8 cellular contexts compared by ENCODE assay signal in the genomic region with DNA sequence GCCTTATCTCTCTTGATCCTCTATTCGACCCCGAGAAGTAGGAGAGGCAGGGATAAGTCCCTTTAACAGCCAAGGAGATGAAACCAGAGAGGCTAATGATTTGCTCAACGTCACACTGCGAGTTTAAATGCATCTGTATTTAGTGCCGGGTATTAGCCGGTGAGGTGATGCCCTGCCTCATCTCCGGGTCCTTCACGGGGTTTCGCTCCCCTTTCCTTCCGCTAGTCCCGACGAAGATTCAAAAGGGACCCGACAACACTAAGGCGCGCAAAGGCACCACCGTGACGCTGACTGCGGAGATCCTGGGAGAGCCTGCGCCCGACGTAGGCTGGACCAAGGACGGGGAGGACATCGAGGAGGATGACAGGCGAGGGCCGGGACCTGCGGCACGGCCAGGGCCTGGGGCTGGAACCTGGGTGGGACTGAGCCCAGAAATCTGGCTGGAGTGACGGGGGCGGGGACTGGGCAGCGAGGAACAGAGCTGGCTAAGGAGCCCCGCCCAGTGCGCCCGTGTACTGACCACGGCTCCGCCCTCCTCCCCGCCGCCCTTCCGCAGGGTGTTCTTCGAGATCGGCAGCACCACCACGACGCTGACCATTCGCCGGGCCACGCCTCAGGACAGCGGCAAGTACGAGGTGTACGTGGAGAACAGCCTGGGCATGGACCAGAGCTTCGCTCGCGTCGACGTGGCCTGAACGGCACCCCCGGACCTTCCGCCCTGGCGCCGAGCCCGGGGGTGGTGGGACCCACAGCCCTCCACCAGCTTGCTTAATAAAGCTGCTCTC. TPM values are rescaled to one million over a fixed set of nuclear protein-coding genes. Genes with fewer than 3 reads are reported as not detected.
DNase-seq lines count a peak whose midpoint lies in the region; ATAC-seq and TF ChIP-seq lines count a peak whose summit lies in the region.

No MANE protein-coding gene starts in this region.

- in situ Hi-C loops in astrocyte of the spinal cord (cut with HindIII; ENCODE audit: low sequenced_read_pairs), result no loop called here

- ATAC-seq in HG02938 (IDR thresholded peaks at IDR 0.05; ENCODE audit: unreplicated experiment) (peak; percentile 2), PC-3 (peak; percentile 78), GM18517 (IDR thresholded peaks at IDR 0.05; ENCODE audit: unreplicated experiment) (no peak)

- DNase-seq in SIG-M5 treated with dmso at 0.1 percent for 504 hours (lab: John Stamatoyannopoulos, UW; ENCODE audit: unreplicated experiment) (peak; percentile 47), SIG-M5 (lab: John Stamatoyannopoulos, UW) (no peak), PC-3 (peak; percentile 78), astrocyte of the spinal cord (ENCODE audit: low read depth, low spot score) (peak; percentile 75), hypothalamus (lab: John Stamatoyannopoulos, UW) (peak in 27 of 51 donors; percentile 10 to 59 (median 35)), renal cortical epithelial cell (ENCODE audit: low read depth) (peak; percentile 55)

- H3K27ac ChIP-seq in PC-3 (ENCODE audit: low read length), result peak overlapping the region; percentile 68

- H3K79me2 ChIP-seq in PC-3 (ENCODE audit: low read length), result peaks cover 16% of the 10 kb centered on the region

- H3K36me3 ChIP-seq in PC-3 (ENCODE audit: low read depth, low read length), result no peaks in the 10 kb centered on the region

- POLR2A ChIA-PET in PC-3 (lab: Charles Lee; ENCODE audit: unreplicated experiment), result interaction anchor here (0.9 kb wide), 2 partner anchors 44 to 110 kb away, joined by 4 to 14 read pairs; a partner anchor contains a TSS

- H3K4me1 ChIP-seq in PC-3 (ENCODE audit: insufficient read depth, low read length), result peaks cover 21% of the 10 kb centered on the region

- TF ChIP-seq CTCF in PC-3 (conservative IDR thresholded peaks at IDR 0.05; ENCODE audit: low read depth, low read length), result no peak
- TF ChIP-seq CTCF in astrocyte of the spinal cord (IDR thresholded peaks at IDR 0.05; ENCODE audit: low read depth, low read length), result no peak

- H2AFZ ChIP-seq in PC-3 (ENCODE audit: low read length), result peak overlapping the region; percentile 96

- H3K4me3 ChIP-seq in PC-3 (ENCODE audit: low read length) (peak overlapping the region; percentile 85), astrocyte of the spinal cord (ENCODE audit: low read depth, low read length) (peak overlapping the region; percentile 88)

- peak overlapping the region; percentile 95 for H3K4me2 ChIP-seq in PC-3 (ENCODE audit: low read length)

- no TSS peak for BruUV-seq in PC-3 (replicated peaks; lab: Mats Ljungman, UMichigan)

- intact Hi-C loops in PC-3 (cut with micrococcal nuclease), result loop anchor here (5.0 kb wide), 1 partner anchor 110 kb away; a partner anchor contains a TSS

- H3K9me2 ChIP-seq in PC-3 (replicated peaks; ENCODE audit: low read length), result no peaks in the 10 kb centered on the region

- H3K27me3 ChIP-seq in PC-3 (ENCODE audit: low read length), result no peaks in the 10 kb centered on the region

- no peaks in the 10 kb centered on the region for H4K20me1 ChIP-seq in PC-3 (ENCODE audit: low read length)

- H3K9me3 ChIP-seq in PC-3 (ENCODE audit: low read length), result no peaks in the 10 kb centered on the region

- H3F3A ChIP-seq in PC-3 (ENCODE audit: low read length, unreplicated experiment), result no peaks in the 10 kb centered on the region

- peak overlapping the region; percentile 95 for H3K9ac ChIP-seq in PC-3 (ENCODE audit: low read length)

- CTCF ChIA-PET in PC-3 (lab: Charles Lee), result interaction anchor here (0.6 to 1.7 kb wide), 4 partner anchors 11 to 286 kb away, joined by 3 to 14 read pairs (median 10); no protein-coding TSS in a partner anchor

RNA-seq across cellular contexts. Expression of a gene that starts 1.0 kb away (rescaled TPM):
- total RNA-seq in PC-3 (2014; rRNA removed) (78.1 and 85.7 TPM in 2 replicates), renal cortical epithelial cell (32.0 and 43.2 TPM in 2 replicates)

RNA-seq across cellular contexts. Expression of a gene that starts 16.6 kb away (rescaled TPM):
- total RNA-seq in PC-3 (2014; rRNA removed) (0.11 TPM in 1 of 2 replicates, not detected in the other), renal cortical epithelial cell (not detected in 2 replicates)

RNA-seq across cellular contexts. Expression of a gene that starts 45.9 kb away (rescaled TPM):
- total RNA-seq in PC-3 (2014; rRNA removed), result 139 and 210 TPM in 2 replicates
- total RNA-seq in renal cortical epithelial cell, result 73.8 and 136 TPM in 2 replicates

RNA-seq across cellular contexts. Expression of a gene that starts 46.1 kb away (rescaled TPM):
- 1.1 and 5.2 TPM in 2 replicates for total RNA-seq in PC-3 (2014; rRNA removed)
- total RNA-seq in renal cortical epithelial cell, result 1.6 and 2.2 TPM in 2 replicates
